Comparison of ENCODE assay signal across 2 cellular contexts in genomic region chr10:96794786-96795733, GRCh38.
A peak's percentile ranks its signal among the peaks of the same experiment; 100 is the strongest.
TF ChIP-seq lines count a peak whose summit lies in the region.

No MANE protein-coding gene starts in this region.

TF ChIP-seq in HepG2, 621 proteins besides CTCF, POLR2A, EP300 and RAD21 (continues in another document):
- TF ChIP-seq TEAD3 (CRISPR knock-in tag; optimal IDR thresholded peaks at IDR 0.05; ENCODE audit: borderline replicate concordance), result peak; percentile 23
- no peak for TF ChIP-seq RAD51 (IDR thresholded peaks at IDR 0.05; ENCODE audit: borderline replicate concordance)
- TF ChIP-seq ZNF335 (CRISPR knock-in tag; IDR thresholded peaks at IDR 0.05), result no peak
- no peak for TF ChIP-seq LRRFIP1 (CRISPR knock-in tag; conservative IDR thresholded peaks at IDR 0.05)
- TF ChIP-seq SIN3A (IDR thresholded peaks at IDR 0.05; ENCODE audit: borderline replicate concordance, low read depth, low read length), result no peak
- no peak for TF ChIP-seq ZNF430 (CRISPR knock-in tag; IDR thresholded peaks at IDR 0.05)
- TF ChIP-seq ZNF619 (CRISPR knock-in tag; IDR thresholded peaks at IDR 0.05), result no peak
- no peak for TF ChIP-seq ZFP62 (CRISPR knock-in tag; IDR thresholded peaks at IDR 0.05)
- no peak for TF ChIP-seq CBFB (CRISPR knock-in tag; IDR thresholded peaks at IDR 0.05)
- TF ChIP-seq, protein P1, sequence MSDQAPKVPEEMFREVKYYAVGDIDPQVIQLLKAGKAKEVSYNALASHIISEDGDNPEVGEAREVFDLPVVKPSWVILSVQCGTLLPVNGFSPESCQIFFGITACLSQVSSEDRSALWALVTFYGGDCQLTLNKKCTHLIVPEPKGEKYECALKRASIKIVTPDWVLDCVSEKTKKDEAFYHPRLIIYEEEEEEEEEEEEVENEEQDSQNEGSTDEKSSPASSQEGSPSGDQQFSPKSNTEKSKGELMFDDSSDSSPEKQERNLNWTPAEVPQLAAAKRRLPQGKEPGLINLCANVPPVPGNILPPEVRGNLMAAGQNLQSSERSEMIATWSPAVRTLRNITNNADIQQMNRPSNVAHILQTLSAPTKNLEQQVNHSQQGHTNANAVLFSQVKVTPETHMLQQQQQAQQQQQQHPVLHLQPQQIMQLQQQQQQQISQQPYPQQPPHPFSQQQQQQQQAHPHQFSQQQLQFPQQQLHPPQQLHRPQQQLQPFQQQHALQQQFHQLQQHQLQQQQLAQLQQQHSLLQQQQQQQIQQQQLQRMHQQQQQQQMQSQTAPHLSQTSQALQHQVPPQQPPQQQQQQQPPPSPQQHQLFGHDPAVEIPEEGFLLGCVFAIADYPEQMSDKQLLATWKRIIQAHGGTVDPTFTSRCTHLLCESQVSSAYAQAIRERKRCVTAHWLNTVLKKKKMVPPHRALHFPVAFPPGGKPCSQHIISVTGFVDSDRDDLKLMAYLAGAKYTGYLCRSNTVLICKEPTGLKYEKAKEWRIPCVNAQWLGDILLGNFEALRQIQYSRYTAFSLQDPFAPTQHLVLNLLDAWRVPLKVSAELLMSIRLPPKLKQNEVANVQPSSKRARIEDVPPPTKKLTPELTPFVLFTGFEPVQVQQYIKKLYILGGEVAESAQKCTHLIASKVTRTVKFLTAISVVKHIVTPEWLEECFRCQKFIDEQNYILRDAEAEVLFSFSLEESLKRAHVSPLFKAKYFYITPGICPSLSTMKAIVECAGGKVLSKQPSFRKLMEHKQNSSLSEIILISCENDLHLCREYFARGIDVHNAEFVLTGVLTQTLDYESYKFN (CRISPR knock-in tag; conservative IDR thresholded peaks at IDR 0.05), result 0 out of 2 replicates have a peak, but pooled peaks have one; percentile 42
- TF ChIP-seq AGO2 (optimal IDR thresholded peaks at IDR 0.05; ENCODE audit: low read depth, low read length), result no peak
- no peak for TF ChIP-seq ZNF263 (CRISPR knock-in tag; IDR thresholded peaks at IDR 0.05)
- TF ChIP-seq TBX3 (IDR thresholded peaks at IDR 0.05; ENCODE audit: borderline replicate concordance), result no peak
- TF ChIP-seq HNRNPUL1 (IDR thresholded peaks at IDR 0.05; ENCODE audit: low read depth, low read length), result no peak
- TF ChIP-seq KMT2B (CRISPR knock-in tag; IDR thresholded peaks at IDR 0.05), result no peak
- no peak for TF ChIP-seq ZNF232 (CRISPR knock-in tag; IDR thresholded peaks at IDR 0.05; ENCODE audit: borderline replicate concordance)
- no peak for TF ChIP-seq PHB2 (IDR thresholded peaks at IDR 0.05; ENCODE audit: partially characterized antibody)
- no peak for TF ChIP-seq TBL1XR1 (IDR thresholded peaks at IDR 0.05; ENCODE audit: borderline replicate concordance, low read length, partially characterized antibody)
- no peak for TF ChIP-seq ZNF432 (CRISPR knock-in tag; IDR thresholded peaks at IDR 0.05; ENCODE audit: borderline replicate concordance)
- peak; percentile 79 to 83 for TF ChIP-seq MAFK (conservative IDR thresholded peaks at IDR 0.05 in 1 of 2, IDR thresholded peaks at IDR 0.05 in 1 of 2; ENCODE audit: low read length in 2 of 2)
- no peak for TF ChIP-seq ZNF451 (CRISPR knock-in tag; IDR thresholded peaks at IDR 0.05)
- TF ChIP-seq CENPBD1 (CRISPR knock-in tag; IDR thresholded peaks at IDR 0.05; ENCODE audit: borderline replicate concordance, low read depth), result no peak
- no peak for TF ChIP-seq PRMT3 (CRISPR knock-in tag; IDR thresholded peaks at IDR 0.05; ENCODE audit: borderline replicate concordance, low read depth)
- TF ChIP-seq ZNF138 (CRISPR knock-in tag; IDR thresholded peaks at IDR 0.05; ENCODE audit: low read depth), result no peak
- no peak for TF ChIP-seq NR3C1 (CRISPR knock-in tag; IDR thresholded peaks at IDR 0.05)
- no peak for TF ChIP-seq ZNF737 (CRISPR knock-in tag; IDR thresholded peaks at IDR 0.05; ENCODE audit: borderline replicate concordance)
- TF ChIP-seq JUND (CRISPR knock-in tag; IDR thresholded peaks at IDR 0.05), result no peak
- no peak for TF ChIP-seq ZNF670 (CRISPR knock-in tag; IDR thresholded peaks at IDR 0.05; ENCODE audit: borderline replicate concordance)
- no peak for TF ChIP-seq ZBTB38 (CRISPR knock-in tag; IDR thresholded peaks at IDR 0.05)
- no peak for TF ChIP-seq JARID2 (CRISPR knock-in tag; IDR thresholded peaks at IDR 0.05; ENCODE audit: insufficient replicate concordance)

TF ChIP-seq in WTC11, 78 proteins besides CTCF, POLR2A, EP300 and RAD21:
- TF ChIP-seq ATF3 (CRISPR knock-in tag; conservative IDR thresholded peaks at IDR 0.05) (no peak), ATF6 (CRISPR knock-in tag; IDR thresholded peaks at IDR 0.05) (no peak), ZBTB21 (CRISPR knock-in tag; IDR thresholded peaks at IDR 0.05; ENCODE audit: borderline replicate concordance) (no peak), ELF4 (CRISPR knock-in tag; IDR thresholded peaks at IDR 0.05; ENCODE audit: low read depth) (no peak), MYBL2 (CRISPR knock-in tag; IDR thresholded peaks at IDR 0.05) (no peak), NR2C2 (CRISPR knock-in tag; IDR thresholded peaks at IDR 0.05) (no peak), TEAD4 (CRISPR knock-in tag; IDR thresholded peaks at IDR 0.05) (no peak), PREB (CRISPR knock-in tag; IDR thresholded peaks at IDR 0.05; ENCODE audit: borderline replicate concordance) (no peak)
- TF ChIP-seq, protein P2, sequence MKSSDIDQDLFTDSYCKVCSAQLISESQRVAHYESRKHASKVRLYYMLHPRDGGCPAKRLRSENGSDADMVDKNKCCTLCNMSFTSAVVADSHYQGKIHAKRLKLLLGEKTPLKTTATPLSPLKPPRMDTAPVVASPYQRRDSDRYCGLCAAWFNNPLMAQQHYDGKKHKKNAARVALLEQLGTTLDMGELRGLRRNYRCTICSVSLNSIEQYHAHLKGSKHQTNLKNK (CRISPR knock-in tag; IDR thresholded peaks at IDR 0.05), result no peak
- TF ChIP-seq, protein P3, sequence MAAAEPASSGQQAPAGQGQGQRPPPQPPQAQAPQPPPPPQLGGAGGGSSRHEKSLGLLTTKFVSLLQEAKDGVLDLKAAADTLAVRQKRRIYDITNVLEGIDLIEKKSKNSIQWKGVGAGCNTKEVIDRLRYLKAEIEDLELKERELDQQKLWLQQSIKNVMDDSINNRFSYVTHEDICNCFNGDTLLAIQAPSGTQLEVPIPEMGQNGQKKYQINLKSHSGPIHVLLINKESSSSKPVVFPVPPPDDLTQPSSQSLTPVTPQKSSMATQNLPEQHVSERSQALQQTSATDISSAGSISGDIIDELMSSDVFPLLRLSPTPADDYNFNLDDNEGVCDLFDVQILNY (CRISPR knock-in tag; IDR thresholded peaks at IDR 0.05), result no peak
